17 cellular contexts compared by ENCODE assay signal in the genomic region with DNA sequence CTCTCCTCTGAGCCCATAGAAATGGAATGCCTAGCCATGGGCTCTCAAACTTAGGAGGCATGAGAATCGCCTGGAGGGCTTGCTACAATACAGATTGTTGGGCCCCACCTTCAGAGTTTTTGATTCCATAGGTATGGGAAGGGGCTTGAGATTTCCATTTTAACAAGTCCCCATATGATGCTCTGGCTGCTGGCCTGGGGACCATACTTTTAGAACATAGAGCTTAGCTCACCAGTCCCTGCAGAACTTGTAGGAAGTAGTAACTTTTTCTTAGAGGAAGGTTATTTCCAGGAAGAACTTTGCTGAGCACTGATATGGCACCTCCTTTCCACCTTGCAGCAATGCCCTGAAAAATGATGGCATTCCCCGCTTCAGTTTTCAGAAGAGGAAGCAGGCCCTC.
"Had no signal": no experiment of that assay in that cellular context is flagged by ENCODE, and none has a peak within 500 bp of the region (broad histone marks: within the 10 kb centered on the region; RNA-seq: fewer than 3 reads in every experiment).

No MANE protein-coding gene starts in this region.

- ATAC-seq: gastrocnemius medialis; left lung; mucosa of descending colon; naive thymus-derived CD8-positive, alpha-beta T cell; right lobe of liver; stimulated activated memory B cell treated with anti-CD40 and anti-IgM and Interleukin-4, amounts not matched to agents 10 μg/mL and 1 μg/mL and 100 μg/mL, for 72 hours had no signal

- H3K27ac ChIP-seq: gastrocnemius medialis, heart right ventricle, left lung, ovary, right lobe of liver, tibial artery, upper lobe of left lung, uterus had no signal

- H3K27me3 ChIP-seq: gastrocnemius medialis, heart right ventricle, left lung, ovary, right lobe of liver, tibial artery, upper lobe of left lung, uterus had no signal

- DNase-seq: cerebellar nuclear complex; effector CD4-positive, alpha-beta T cell; gastrocnemius medialis; heart right ventricle; left lung; mammary epithelial cell; mucosa of descending colon; ovary; right lobe of liver; stimulated activated CD4-positive, alpha-beta T cell treated with anti-CD3 and anti-CD28 coated beads, Interleukin-15, amount 100 ng/mL, for 24 hours; stimulated activated CD4-positive, alpha-beta T cell treated with anti-CD3 and anti-CD28 coated beads, Interleukin-1b, Interleukin-23, amount 100 ng/mL, for 48 hours; stimulated activated CD4-positive, alpha-beta T cell treated with anti-CD3 and anti-CD28 coated beads, Interleukin-4, amount 100 ng/mL, for 24 hours; tibial artery; upper lobe of left lung; uterus had no signal

- H3K4me1 ChIP-seq: heart right ventricle, left lung, right lobe of liver, tibial artery, uterus had no signal

- H3K36me3 ChIP-seq: gastrocnemius medialis, heart right ventricle, left lung, ovary, right lobe of liver, tibial artery, upper lobe of left lung, uterus had no signal

- H3K9me3 ChIP-seq: gastrocnemius medialis, mucosa of descending colon, ovary, right lobe of liver, tibial artery, upper lobe of left lung, uterus had no signal

- H3K4me3 ChIP-seq: gastrocnemius medialis, heart right ventricle, left lung, mucosa of descending colon, ovary, right lobe of liver, tibial artery, upper lobe of left lung, uterus had no signal
